ENCODE assay signal across 1 cellular context in genomic region chr2:19462228-19462627, GRCh38.
TF ChIP-seq lines count a peak whose summit lies in the region.

No MANE protein-coding gene starts in this region.

TF ChIP-seq in WTC11, 78 proteins besides CTCF, POLR2A, EP300 and RAD21 (continued from another document):
- TF ChIP-seq, protein P1, sequence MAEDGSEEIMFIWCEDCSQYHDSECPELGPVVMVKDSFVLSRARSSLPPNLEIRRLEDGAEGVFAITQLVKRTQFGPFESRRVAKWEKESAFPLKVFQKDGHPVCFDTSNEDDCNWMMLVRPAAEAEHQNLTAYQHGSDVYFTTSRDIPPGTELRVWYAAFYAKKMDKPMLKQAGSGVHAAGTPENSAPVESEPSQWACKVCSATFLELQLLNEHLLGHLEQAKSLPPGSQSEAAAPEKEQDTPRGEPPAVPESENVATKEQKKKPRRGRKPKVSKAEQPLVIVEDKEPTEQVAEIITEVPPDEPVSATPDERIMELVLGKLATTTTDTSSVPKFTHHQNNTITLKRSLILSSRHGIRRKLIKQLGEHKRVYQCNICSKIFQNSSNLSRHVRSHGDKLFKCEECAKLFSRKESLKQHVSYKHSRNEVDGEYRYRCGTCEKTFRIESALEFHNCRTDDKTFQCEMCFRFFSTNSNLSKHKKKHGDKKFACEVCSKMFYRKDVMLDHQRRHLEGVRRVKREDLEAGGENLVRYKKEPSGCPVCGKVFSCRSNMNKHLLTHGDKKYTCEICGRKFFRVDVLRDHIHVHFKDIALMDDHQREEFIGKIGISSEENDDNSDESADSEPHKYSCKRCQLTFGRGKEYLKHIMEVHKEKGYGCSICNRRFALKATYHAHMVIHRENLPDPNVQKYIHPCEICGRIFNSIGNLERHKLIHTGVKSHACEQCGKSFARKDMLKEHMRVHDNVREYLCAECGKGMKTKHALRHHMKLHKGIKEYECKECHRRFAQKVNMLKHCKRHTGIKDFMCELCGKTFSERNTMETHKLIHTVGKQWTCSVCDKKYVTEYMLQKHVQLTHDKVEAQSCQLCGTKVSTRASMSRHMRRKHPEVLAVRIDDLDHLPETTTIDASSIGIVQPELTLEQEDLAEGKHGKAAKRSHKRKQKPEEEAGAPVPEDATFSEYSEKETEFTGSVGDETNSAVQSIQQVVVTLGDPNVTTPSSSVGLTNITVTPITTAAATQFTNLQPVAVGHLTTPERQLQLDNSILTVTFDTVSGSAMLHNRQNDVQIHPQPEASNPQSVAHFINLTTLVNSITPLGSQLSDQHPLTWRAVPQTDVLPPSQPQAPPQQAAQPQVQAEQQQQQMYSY (CRISPR knock-in tag; IDR thresholded peaks at IDR 0.05): no peak
